In genomic region chr16:81544691-81545365, GRCh38 we compare ENCODE assay signal across 10 cellular contexts.
A peak's percentile ranks its signal among the peaks of the same experiment; 100 is the strongest.
DNase-seq lines count a peak whose midpoint lies in the region; ATAC-seq and TF ChIP-seq lines count a peak whose summit lies in the region.
"Had no signal": no experiment of that assay in that cellular context is flagged by ENCODE, and none has a peak within 500 bp of the region (broad histone marks: within the 10 kb centered on the region; RNA-seq: fewer than 3 reads in every experiment).

No MANE protein-coding gene starts in this region.

- H3K27me3 Mint-ChIP-seq in stimulated activated naive CD8-positive, alpha-beta T cell treated with anti-CD3 and anti-CD28 coated beads, Interleukin-15, Interleukin-2, amounts not matched to agents 100 ng/mL and 50 ng/mL, for 24 hours, result no peaks in the 10 kb centered on the region
- no peaks in the 10 kb centered on the region for H3K27me3 Mint-ChIP-seq in MCF 10A (ENCODE audit: insufficient read depth, unreplicated experiment)
- H3K27me3 Mint-ChIP-seq in activated naive CD4-positive, alpha-beta T cell treated with anti-CD3 and anti-CD28 coated beads for 36 hours (ENCODE audit: low read depth), result no peaks in the 10 kb centered on the region

- POLR2A ChIA-PET in MCF 10A (lab: Yijun Ruan, JAX), result interaction anchor here (1.3 kb wide), 1 partner anchor 18 kb away, joined by 3 read pairs; no protein-coding TSS in a partner anchor

- no peaks in the 10 kb centered on the region for H3K9me3 ChIP-seq in RWPE2 (ENCODE audit: severe bottlenecking)
- H3K9me3 ChIP-seq: suprapubic skin had no signal

- no TSS peak for BruUV-seq in MCF 10A (replicated peaks; lab: Mats Ljungman, UMichigan)

- H3K4me1 ChIP-seq in RWPE2 (ENCODE audit: insufficient read depth, poor library complexity, severe bottlenecking), result peaks cover 37% of the 10 kb centered on the region

- no peak for TF ChIP-seq CTCF in RWPE2 (IDR thresholded peaks at IDR 0.05; ENCODE audit: poor library complexity, severe bottlenecking)
- no peak for TF ChIP-seq CTCF in MCF 10A (IDR thresholded peaks at IDR 0.05; ENCODE audit: unreplicated experiment)

- no peaks in the 10 kb centered on the region for H3K9me3 Mint-ChIP-seq in stimulated activated naive CD8-positive, alpha-beta T cell treated with anti-CD3 and anti-CD28 coated beads, Interleukin-15, Interleukin-2, amounts not matched to agents 100 ng/mL and 50 ng/mL, for 24 hours
- H3K9me3 Mint-ChIP-seq in MCF 10A (ENCODE audit: unreplicated experiment), result no peaks in the 10 kb centered on the region
- no peaks in the 10 kb centered on the region for H3K9me3 Mint-ChIP-seq in activated naive CD4-positive, alpha-beta T cell treated with anti-CD3 and anti-CD28 coated beads for 36 hours

- peaks cover 46% of the 10 kb centered on the region for H3K4me1 Mint-ChIP-seq in stimulated activated naive CD8-positive, alpha-beta T cell treated with anti-CD3 and anti-CD28 coated beads, Interleukin-15, Interleukin-2, amounts not matched to agents 100 ng/mL and 50 ng/mL, for 24 hours (ENCODE audit: low read depth)
- peaks cover 4% of the 10 kb centered on the region for H3K4me1 Mint-ChIP-seq in MCF 10A (ENCODE audit: insufficient read depth, unreplicated experiment)
- peaks cover 35% of the 10 kb centered on the region for H3K4me1 Mint-ChIP-seq in activated naive CD4-positive, alpha-beta T cell treated with anti-CD3 and anti-CD28 coated beads for 36 hours (ENCODE audit: low read depth)

- H3K4me3 ChIP-seq in RWPE2 (ENCODE audit: severe bottlenecking), result no peak overlapping the region
- H3K4me3 ChIP-seq: suprapubic skin had no signal

- ATAC-seq in stimulated activated naive CD8-positive, alpha-beta T cell treated with anti-CD3 and anti-CD28 coated beads, Interleukin-15, Interleukin-2, amounts not matched to agents 100 U/mL and 50 U/mL, for 24 hours, result no peak
- no peak for ATAC-seq in RWPE2 (ENCODE audit: low read depth)
- peak; percentile 1 for ATAC-seq in left lobe of liver

- no peaks in the 10 kb centered on the region for H3K27me3 ChIP-seq in RWPE2 (ENCODE audit: insufficient read depth, poor library complexity, severe bottlenecking)
- H3K27me3 ChIP-seq: suprapubic skin had no signal

- H3K27ac Mint-ChIP-seq in stimulated activated naive CD8-positive, alpha-beta T cell treated with anti-CD3 and anti-CD28 coated beads, Interleukin-15, Interleukin-2, amounts not matched to agents 100 ng/mL and 50 ng/mL, for 24 hours, result peak overlapping the region; percentile 0
- no peak overlapping the region for H3K27ac Mint-ChIP-seq in MCF 10A (ENCODE audit: low read depth, unreplicated experiment)
- H3K27ac Mint-ChIP-seq in activated naive CD4-positive, alpha-beta T cell treated with anti-CD3 and anti-CD28 coated beads for 36 hours, result no peak overlapping the region

- H3K36me3 ChIP-seq in RWPE2 (ENCODE audit: low read depth), result peaks cover 19% of the 10 kb centered on the region
- H3K36me3 ChIP-seq: suprapubic skin had no signal

- no peak overlapping the region for H3K4me3 Mint-ChIP-seq in stimulated activated naive CD8-positive, alpha-beta T cell treated with anti-CD3 and anti-CD28 coated beads, Interleukin-15, Interleukin-2, amounts not matched to agents 100 ng/mL and 50 ng/mL, for 24 hours
- H3K4me3 Mint-ChIP-seq in MCF 10A (ENCODE audit: unreplicated experiment), result no peak overlapping the region
- H3K4me3 Mint-ChIP-seq in activated naive CD4-positive, alpha-beta T cell treated with anti-CD3 and anti-CD28 coated beads for 36 hours, result no peak overlapping the region

- H3K27ac ChIP-seq in RWPE2 (ENCODE audit: poor library complexity, severe bottlenecking), result peak overlapping the region; percentile 6
- H3K27ac ChIP-seq: suprapubic skin had no signal

- intact Hi-C loops in MCF 10A (cut with micrococcal nuclease), result no loop called here
- intact Hi-C loops in activated naive CD4-positive, alpha-beta T cell treated with anti-CD3 and anti-CD28 coated beads for 36 hours (cut with micrococcal nuclease), result no loop called here

- no peaks in the 10 kb centered on the region for H3K36me3 Mint-ChIP-seq in stimulated activated naive CD8-positive, alpha-beta T cell treated with anti-CD3 and anti-CD28 coated beads, Interleukin-15, Interleukin-2, amounts not matched to agents 100 ng/mL and 50 ng/mL, for 24 hours (ENCODE audit: low read depth)
- H3K36me3 Mint-ChIP-seq in MCF 10A (ENCODE audit: insufficient read depth, unreplicated experiment), result no peaks in the 10 kb centered on the region
- H3K36me3 Mint-ChIP-seq in activated naive CD4-positive, alpha-beta T cell treated with anti-CD3 and anti-CD28 coated beads for 36 hours (ENCODE audit: low read depth), result no peaks in the 10 kb centered on the region

- CTCF ChIA-PET in MCF 10A (lab: Yijun Ruan, JAX), result interaction anchor here (0.6 kb wide), 1 partner anchor 194 kb away, joined by 3 read pairs; no protein-coding TSS in a partner anchor
- CTCF ChIA-PET in activated naive CD4-positive, alpha-beta T cell treated with anti-CD3 and anti-CD28 coated beads for 36 hours (lab: Charles Lee), result no interaction called here

- no peak for DNase-seq in stimulated activated naive CD8-positive, alpha-beta T cell treated with anti-CD3 and anti-CD28 coated beads, Interleukin-15, Interleukin-2, amounts not matched to agents 100 U/mL and 50 U/mL, for 24 hours
- DNase-seq in RWPE2 (ENCODE audit: low spot score), result no peak
- DNase-seq in left lobe of liver (ENCODE audit: low spot score), result no peak
- DNase-seq in NCI-H1417 treated with DMSO at 0.1 percent for 48 hours (lab: John Stamatoyannopoulos, UW), result no peak
- no peak for DNase-seq in T-helper 1 cell
- DNase-seq in MCF 10A (ENCODE audit: unreplicated experiment), result no peak
- DNase-seq in activated naive CD4-positive, alpha-beta T cell treated with anti-CD3 and anti-CD28 coated beads for 36 hours, result no peak
- DNase-seq: ACHN had no signal
